Comparison of ENCODE assay signal across 22 cellular contexts in genomic region chr19:17293605-17294004, GRCh38. TPM values are rescaled to one million over a fixed set of nuclear protein-coding genes. Genes with fewer than 3 reads are reported as not detected.
DNase-seq lines count a peak whose midpoint lies in the region; ATAC-seq, FAIRE-seq and TF ChIP-seq lines count a peak whose summit lies in the region.
"Had no signal": no experiment of that assay in that cellular context is flagged by ENCODE, and none has a peak within 500 bp of the region (broad histone marks: within the 10 kb centered on the region; RNA-seq: fewer than 3 reads in every experiment).

No MANE protein-coding gene starts in this region.

- H3K4me1 Mint-ChIP-seq in neural progenitor cell: peaks cover 3% of the 10 kb centered on the region

- no peak overlapping the region for H3K27ac Mint-ChIP-seq in neural progenitor cell
- H3K27ac Mint-ChIP-seq: activated naive CD8-positive, alpha-beta T cell; activated T-helper 2 cell treated with anti-CD3 and anti-CD28 coated beads, Interferon-gamma antibody, Interleukin-2, Interleukin-4, amounts not matched to agents 10 μg/mL and 5 μg/mL and 100 μg/mL, durations not matched to agents 14 hours and 24 hours and 36 hours; dendritic cell treated with granulocyte-macrophage colony-stimulating factor and Interleukin-4, amounts not matched to agents 40 ng/mL and 50 ng/mL, for 4 days had no signal

- H3K27ac ChIP-seq in DOHH2 (ENCODE audit: low read depth, low read length): no peak overlapping the region
- H3K27ac ChIP-seq in MM.1S (ENCODE audit: low read length): no peak overlapping the region
- no peak overlapping the region for H3K27ac ChIP-seq in GM12878 (ENCODE audit: control insufficient read depth, insufficient read depth)
- no peak overlapping the region for H3K27ac ChIP-seq in neural progenitor cell
- H3K27ac ChIP-seq: gastrocnemius medialis, HL-60, thoracic aorta, vagina had no signal

- peaks cover 4% of the 10 kb centered on the region for H3K36me3 ChIP-seq in DOHH2 (ENCODE audit: control insufficient read depth, low read length)
- no peaks in the 10 kb centered on the region for H3K36me3 ChIP-seq in MM.1S (replicated peaks; ENCODE audit: insufficient read depth, low read length)
- no peaks in the 10 kb centered on the region for H3K36me3 ChIP-seq in GM12878 (ENCODE audit: control insufficient read depth in 2 of 2, insufficient read depth in 2 of 2, low read length in 1 of 2)
- no peaks in the 10 kb centered on the region for H3K36me3 ChIP-seq in neural progenitor cell
- H3K36me3 ChIP-seq: gastrocnemius medialis, thoracic aorta had no signal

- no peak for TF ChIP-seq EP300 in GM12878 (IDR thresholded peaks at IDR 0.05; ENCODE audit: borderline replicate concordance in 1 of 2, control insufficient read depth in 1 of 2, low read depth in 2 of 2, low read length in 2 of 2)

- no peak for TF ChIP-seq CTCF in DOHH2 (IDR thresholded peaks at IDR 0.05; ENCODE audit: low read depth, low read length, poor library complexity, severe bottlenecking)
- no peak for TF ChIP-seq CTCF in MM.1S (IDR thresholded peaks at IDR 0.05; ENCODE audit: low read length)
- TF ChIP-seq CTCF in GM12878 (IDR thresholded peaks at IDR 0.05 in 2 of 3, conservative IDR thresholded peaks at IDR 0.05 in 1 of 3; ENCODE audit: control insufficient read depth in 2 of 3, extremely low read depth in 1 of 3, insufficient read depth in 1 of 3, low read depth in 3 of 3, low read length in 3 of 3): no peak
- no peak for TF ChIP-seq CTCF in neural progenitor cell (IDR thresholded peaks at IDR 0.05)

- no peak overlapping the region for H2AFZ ChIP-seq in MM.1S (ENCODE audit: low read length)
- H2AFZ ChIP-seq in GM12878 (ENCODE audit: control insufficient read depth, low read depth, low read length): no peak overlapping the region
- no peak overlapping the region for H2AFZ ChIP-seq in neural progenitor cell (replicated peaks)

- no peak for ATAC-seq in GM12878

- peaks cover 4% of the 10 kb centered on the region for H3K9me3 Mint-ChIP-seq in neural progenitor cell
- H3K9me3 Mint-ChIP-seq: activated T-helper 2 cell treated with anti-CD3 and anti-CD28 coated beads, Interferon-gamma antibody, Interleukin-2, Interleukin-4, amounts not matched to agents 10 μg/mL and 5 μg/mL and 100 μg/mL, durations not matched to agents 14 hours and 24 hours and 36 hours; CD8-positive, alpha-beta memory T cell; dendritic cell treated with granulocyte-macrophage colony-stimulating factor and Interleukin-4, amounts not matched to agents 40 ng/mL and 50 ng/mL, for 4 days had no signal

- no peak overlapping the region for H3K9ac ChIP-seq in MM.1S (ENCODE audit: low read length)
- no peak overlapping the region for H3K9ac ChIP-seq in GM12878 (ENCODE audit: control insufficient read depth, insufficient read depth, low read length)
- H3K9ac ChIP-seq in neural progenitor cell: no peak overlapping the region
- H3K9ac ChIP-seq: SK-N-SH had no signal

- CTCF ChIA-PET in GM12878 (lab: Yijun Ruan, JAX): interaction anchor here (0.7 to 6.5 kb wide), 8 partner anchors 11 to 548 kb away, joined by 3 to 81 read pairs (median 6); partner anchors contain the start of genes ABHD8, ANKLE1, ANO8 and MRPL34

- SMC1A ChIA-PET in GM12878 (lab: Charles Lee; ENCODE audit: uncharacterized antibody, unreplicated experiment): interaction anchor here (0.8 to 2.0 kb wide), 7 partner anchors 9 to 99 kb away, joined by 3 to 9 read pairs (median 4); partner anchors contain the start of genes ANKLE1 and DDA1

- DNase-seq in MM.1S: peak; percentile 2
- DNase-seq in GM12878 (ENCODE audit: low read depth, low spot score): no peak
- no peak for DNase-seq in neural progenitor cell (ENCODE audit: low spot score)
- no peak for DNase-seq in central memory CD4-positive, alpha-beta T cell
- no peak for DNase-seq in mucosa of gallbladder (ENCODE audit: low spot score)
- no peak for DNase-seq in H54 (ENCODE audit: insufficient read length, low spot score)
- DNase-seq: DMS153, esophagus squamous epithelium, gastrocnemius medialis, hippocampal formation, NCI-H1417 treated with DMSO at 0.1 percent for 48 hours, NCI-H510A treated with DMSO at 0.1 percent for 48 hours, sigmoid colon had no signal

- 0 out of 2 replicates have a peak, but pooled peaks cover 2% of the 10 kb centered on the region for H3K9me3 ChIP-seq in DOHH2 (ENCODE audit: control insufficient read depth, insufficient read depth, low read length)
- no peaks in the 10 kb centered on the region for H3K9me3 ChIP-seq in MM.1S (replicated peaks; ENCODE audit: insufficient read depth, low read length)
- no peaks in the 10 kb centered on the region; the same call in 1 of the 3 replicates for H3K9me3 ChIP-seq in GM12878 (replicated peaks; ENCODE audit: control insufficient read depth, insufficient read depth, low read length)
- no peaks in the 10 kb centered on the region for H3K9me3 ChIP-seq in neural progenitor cell (ENCODE audit: low read depth)
- H3K9me3 ChIP-seq: esophagus squamous epithelium, gastrocnemius medialis, SK-N-SH, thoracic aorta, vagina had no signal

- H4K20me1 ChIP-seq in DOHH2 (ENCODE audit: control insufficient read depth, insufficient read depth, low read depth, low read length): 0 out of 2 replicates have a peak, but pooled peaks cover 3% of the 10 kb centered on the region
- no peaks in the 10 kb centered on the region for H4K20me1 ChIP-seq in MM.1S (ENCODE audit: insufficient read depth, low read length)
- no peaks in the 10 kb centered on the region for H4K20me1 ChIP-seq in GM12878 (ENCODE audit: control insufficient read depth, insufficient read depth)
- H4K20me1 ChIP-seq in neural progenitor cell (ENCODE audit: low read depth): no peaks in the 10 kb centered on the region

- peaks cover 12% of the 10 kb centered on the region for H3K79me2 ChIP-seq in DOHH2 (ENCODE audit: control insufficient read depth, low read length)
- peaks cover 7% of the 10 kb centered on the region; the same call in 1 of the 2 replicates for H3K79me2 ChIP-seq in MM.1S (ENCODE audit: low read length)
- H3K79me2 ChIP-seq in GM12878 (ENCODE audit: control insufficient read depth, insufficient read depth, low read length): no peaks in the 10 kb centered on the region; the same call in 1 of the 2 replicates
- H3K79me2 ChIP-seq in neural progenitor cell (ENCODE audit: low read depth): no peaks in the 10 kb centered on the region

- POLR2A ChIA-PET in GM12878 (lab: Charles Lee): interaction anchor here (0.7 to 1.9 kb wide), 4 partner anchors 12 to 935 kb away, joined by 3 to 12 read pairs (median 6); partner anchors contain the start of genes DDA1 and MRPL34

- no peak for FAIRE-seq in GM12878 (lab: Jason Lieb, UNC)
- no peak for FAIRE-seq in H54 (lab: Jason Lieb, UNC)

- peak overlapping the region; percentile 100 for H3K4me2 ChIP-seq in DOHH2 (ENCODE audit: low read length)
- H3K4me2 ChIP-seq in MM.1S (ENCODE audit: low read depth, low read length): no peak overlapping the region
- no peak overlapping the region for H3K4me2 ChIP-seq in GM12878 (ENCODE audit: control insufficient read depth, insufficient read depth)
- H3K4me2 ChIP-seq in neural progenitor cell: peak overlapping the region; percentile 79
- H3K4me2 ChIP-seq: SK-N-SH had no signal

- in situ Hi-C loops in GM12878 (cut with MboI): loop anchor here (5.0 kb wide), 1 partner anchor 94 kb away; no protein-coding TSS in a partner anchor

- RAD21 ChIA-PET in GM12878 (lab: Charles Lee; ENCODE audit: unreplicated experiment): interaction anchor here (0.8 to 3.2 kb wide), 5 partner anchors 9 to 92 kb away, joined by 3 to 17 read pairs (median 5); partner anchors contain the start of genes ABHD8 and MRPL34

- H3K27me3 Mint-ChIP-seq in neural progenitor cell (ENCODE audit: insufficient read depth, low read depth): peaks cover 5% of the 10 kb centered on the region
- H3K27me3 Mint-ChIP-seq: activated naive CD8-positive, alpha-beta T cell had no signal

- H3K36me3 Mint-ChIP-seq in neural progenitor cell: peaks cover 17% of the 10 kb centered on the region

- TF ChIP-seq POLR2A in GM12878 (IDR thresholded peaks at IDR 0.05; ENCODE audit: low read depth, low read length): no peak
- no peak for TF ChIP-seq POLR2A in H54 (IDR thresholded peaks at IDR 0.05; ENCODE audit: low read depth, low read length)

- H3F3A ChIP-seq in DOHH2 (ENCODE audit: control insufficient read depth, insufficient read depth) (0 out of 2 replicates have a peak, but pooled peaks cover 3% of the 10 kb centered on the region), MM.1S (ENCODE audit: insufficient read depth, low read length) (no peaks in the 10 kb centered on the region), neural progenitor cell (ENCODE audit: low read depth) (peaks cover 41% of the 10 kb centered on the region)

- H3K4me3 Mint-ChIP-seq in neural progenitor cell: no peak overlapping the region

- no peaks in the 10 kb centered on the region for H3K27me3 ChIP-seq in DOHH2 (ENCODE audit: control insufficient read depth, low read length)
- 0 out of 2 replicates have a peak, but pooled peaks cover 4% of the 10 kb centered on the region for H3K27me3 ChIP-seq in MM.1S (replicated peaks; ENCODE audit: insufficient read depth, low read length)
- H3K27me3 ChIP-seq in GM12878 (replicated peaks in 1 of 2; ENCODE audit: control insufficient read depth in 2 of 2, insufficient read depth in 2 of 2, low read length in 1 of 2): no peaks in the 10 kb centered on the region
- no peaks in the 10 kb centered on the region for H3K27me3 ChIP-seq in neural progenitor cell
- H3K27me3 ChIP-seq: gastrocnemius medialis, sigmoid colon, vagina had no signal

- TF ChIP-seq RAD21 in GM12878 (IDR thresholded peaks at IDR 0.05; ENCODE audit: insufficient read depth, low read depth, low read length): no peak

- 81% methylated on average over 14 of the region's 14 CpGs for WGBS in GM12878 (ENCODE audit: insufficient coverage, insufficient replicate concordance, low lambda C conversion rate, missing lambda C conversion rate)

- H3K4me3 ChIP-seq in DOHH2 (ENCODE audit: low read length) (peak overlapping the region; percentile 20; the same call in 1 of the 2 replicates), MM.1S (ENCODE audit: low read length) (no peak overlapping the region), GM12878 (no peak overlapping the region), neural progenitor cell (no peak overlapping the region)
- H3K4me3 ChIP-seq: gastrocnemius medialis, sigmoid colon, thoracic aorta, vagina had no signal

- H3K9me2 ChIP-seq in DOHH2 (replicated peaks; ENCODE audit: control insufficient read depth, low read length): no peaks in the 10 kb centered on the region
- H3K9me2 ChIP-seq in MM.1S (replicated peaks; ENCODE audit: insufficient read depth, low read length): no peaks in the 10 kb centered on the region
- H3K9me2 ChIP-seq: SK-N-SH had no signal

- intact Hi-C loops in GM12878 (cut with micrococcal nuclease; ENCODE audit: unreplicated experiment): loop anchor here (1.0 to 5.0 kb wide), 2 partner anchors 44 to 91 kb away; partner anchors contain the start of gene GTPBP3

- H3K4me1 ChIP-seq in DOHH2 (ENCODE audit: control insufficient read depth, low read length): peaks cover 27% of the 10 kb centered on the region
- H3K4me1 ChIP-seq in MM.1S (ENCODE audit: low read length): no peaks in the 10 kb centered on the region
- H3K4me1 ChIP-seq in GM12878 (ENCODE audit: control insufficient read depth, insufficient read depth, low read length): peaks cover 4% of the 10 kb centered on the region; the same call in 1 of the 2 replicates
- H3K4me1 ChIP-seq in neural progenitor cell: peaks cover 3% of the 10 kb centered on the region

- TSS peak; percentile 55 for BruUV-seq in GM12878 (replicated peaks; lab: Mats Ljungman, UMichigan)

RNA-seq across cellular contexts. Expression of gene ABHD8, which starts 9.6 kb away (rescaled TPM):
- total RNA-seq in GM12878 (2013; cell fraction: nucleolus; rRNA removed): 7.8 and 8.0 TPM in 2 replicates
- total RNA-seq in GM12878 (2014; rRNA removed): 8.8 and 12.0 TPM in 2 replicates
- total RNA-seq in GM12878 (2014; rRNA removed; fragmentation: Illumina TruSeq; extraction: Trizol): 2.1 TPM in 2 replicates
- 10.0 and 13.1 TPM in 2 replicates for total RNA-seq in GM12878 (2021)
- polyA plus RNA-seq in GM12878 (2011; ENCODE audit: low read depth): 2.4 TPM
- 1.6 and 3.5 TPM in 2 replicates for polyA plus RNA-seq in GM12878 (2011; rRNA removed)
- polyA plus RNA-seq in GM12878 (2011; cell fraction: cytosol; rRNA removed): 6.7 and 12.3 TPM in 2 replicates
- polyA plus RNA-seq in GM12878 (2011; cell fraction: nucleus; rRNA removed): 4.7 TPM in 2 replicates
- 8.8 TPM in 2 replicates for polyA plus RNA-seq in GM12878 (2012)
- 0.55 and 1.5 TPM in 2 replicates for polyA plus RNA-seq in GM12878 (2014; fragmentation: Illumina TruSeq; extraction: Trizol)
- polyA plus RNA-seq in GM12878 (2014; fragmentation: Nextera tagmentation; extraction: Ambion mirVana): under 1 TPM; 0.03 to 0.04 TPM
- polyA plus RNA-seq in GM12878 (2014; rRNA removed): 11.8 and 13.1 TPM in 2 replicates
- polyA plus RNA-seq in GM12878 (2016; fragmentation: Nextera tagmentation; extraction: Ambion mirVana): 10 to 100 TPM in 1 of 2 experiments, 1 to 10 TPM in 1; 8.4 to 12.5 TPM
- 4.5 and 6.7 TPM in 2 replicates for polyA minus RNA-seq in GM12878 (2011; rRNA and poly(A)+ RNA removed)
- polyA minus RNA-seq in GM12878 (2011; cell fraction: cytosol; rRNA and poly(A)+ RNA removed): 3.4 and 5.3 TPM in 2 replicates
- polyA minus RNA-seq in GM12878 (2011; cell fraction: nucleus; rRNA and poly(A)+ RNA removed): 3.6 and 4.4 TPM in 2 replicates
- total RNA-seq in neural progenitor cell (ENCODE audit: low replicate concordance): 4.6 and 13.3 TPM in 2 replicates
- total RNA-seq in mucosa of gallbladder: 20.1 TPM

RNA-seq across cellular contexts. Expression of gene ANKLE1, which starts 11.9 kb away (rescaled TPM):
- total RNA-seq in GM12878 (2013; cell fraction: nucleolus; rRNA removed): 14.1 and 14.4 TPM in 2 replicates
- 10.7 and 13.4 TPM in 2 replicates for total RNA-seq in GM12878 (2014; rRNA removed)
- total RNA-seq in GM12878 (2014; rRNA removed; fragmentation: Illumina TruSeq; extraction: Trizol): 4.6 and 5.5 TPM in 2 replicates
- total RNA-seq in GM12878 (2021): 13.1 and 16.0 TPM in 2 replicates
- 1.2 TPM for polyA plus RNA-seq in GM12878 (2011; ENCODE audit: low read depth)
- polyA plus RNA-seq in GM12878 (2011; rRNA removed): 2.2 and 4.4 TPM in 2 replicates
- 4.9 and 8.8 TPM in 2 replicates for polyA plus RNA-seq in GM12878 (2011; cell fraction: cytosol; rRNA removed)
- 20.6 and 30.5 TPM in 2 replicates for polyA plus RNA-seq in GM12878 (2011; cell fraction: nucleus; rRNA removed)
- polyA plus RNA-seq in GM12878 (2012): 3.6 and 4.6 TPM in 2 replicates
- polyA plus RNA-seq in GM12878 (2014; fragmentation: Illumina TruSeq; extraction: Trizol): 6.2 and 8.4 TPM in 2 replicates
- polyA plus RNA-seq in GM12878 (2014; fragmentation: Nextera tagmentation; extraction: Ambion mirVana): 1 to 10 TPM; 2.2 to 2.3 TPM
- polyA plus RNA-seq in GM12878 (2014; rRNA removed): 17.9 and 20.8 TPM in 2 replicates
- polyA plus RNA-seq in GM12878 (2016; fragmentation: Nextera tagmentation; extraction: Ambion mirVana): 10 to 100 TPM; 16.5 to 16.6 TPM
- 2.4 and 5.0 TPM in 2 replicates for polyA minus RNA-seq in GM12878 (2011; rRNA and poly(A)+ RNA removed)
- polyA minus RNA-seq in GM12878 (2011; cell fraction: cytosol; rRNA and poly(A)+ RNA removed): 3.6 and 4.7 TPM in 2 replicates
- polyA minus RNA-seq in GM12878 (2011; cell fraction: nucleus; rRNA and poly(A)+ RNA removed): 9.4 and 19.7 TPM in 2 replicates
- total RNA-seq in neural progenitor cell (ENCODE audit: low replicate concordance): 2.3 and 3.3 TPM in 2 replicates
- total RNA-seq in mucosa of gallbladder: 0.83 TPM

RNA-seq across cellular contexts. Expression of gene MRPL34, which starts 12.1 kb away (rescaled TPM):
- 4.3 and 7.7 TPM in 2 replicates for total RNA-seq in GM12878 (2013; cell fraction: nucleolus; rRNA removed)
- total RNA-seq in GM12878 (2014; rRNA removed) (118 and 126 TPM in 2 replicates), GM12878 (2014; rRNA removed; fragmentation: Illumina TruSeq; extraction: Trizol) (33.4 and 37.2 TPM in 2 replicates), GM12878 (2021) (90.5 and 92.1 TPM in 2 replicates), neural progenitor cell (ENCODE audit: low replicate concordance) (25.9 and 38.8 TPM in 2 replicates), mucosa of gallbladder (102 TPM)
- 18.2 TPM for polyA plus RNA-seq in GM12878 (2011; ENCODE audit: low read depth)
- polyA plus RNA-seq in GM12878 (2011; rRNA removed) (59.0 and 66.8 TPM in 2 replicates), GM12878 (2014; fragmentation: Illumina TruSeq; extraction: Trizol) (28.1 and 41.6 TPM in 2 replicates), GM12878 (2014; fragmentation: Nextera tagmentation; extraction: Ambion mirVana) (10 to 100 TPM in 1 of 2 experiments, 1 to 10 TPM in 1; 8.6 to 25.2 TPM), GM12878 (2014; rRNA removed) (198 and 209 TPM in 2 replicates), GM12878 (2016; fragmentation: Nextera tagmentation; extraction: Ambion mirVana) (100 to 1,000 TPM; 169 TPM)
- 86.5 and 89.3 TPM in 2 replicates for polyA plus RNA-seq in GM12878 (2011; cell fraction: cytosol; rRNA removed)
- 24.2 and 35.6 TPM in 2 replicates for polyA plus RNA-seq in GM12878 (2011; cell fraction: nucleus; rRNA removed)
- 45.5 and 50.4 TPM in 2 replicates for polyA plus RNA-seq in GM12878 (2012)
- polyA minus RNA-seq in GM12878 (2011; rRNA and poly(A)+ RNA removed): 12.1 and 20.0 TPM in 2 replicates
- 10.2 and 12.7 TPM in 2 replicates for polyA minus RNA-seq in GM12878 (2011; cell fraction: cytosol; rRNA and poly(A)+ RNA removed)
- polyA minus RNA-seq in GM12878 (2011; cell fraction: nucleus; rRNA and poly(A)+ RNA removed): 4.6 and 7.7 TPM in 2 replicates

RNA-seq across cellular contexts. Expression of gene DDA1, which starts 15.8 kb away (rescaled TPM):
- 9.0 and 11.5 TPM in 2 replicates for total RNA-seq in GM12878 (2013; cell fraction: nucleolus; rRNA removed)
- total RNA-seq in GM12878 (2014; rRNA removed): 33.3 and 36.0 TPM in 2 replicates
- 26.1 and 31.1 TPM in 2 replicates for total RNA-seq in GM12878 (2014; rRNA removed; fragmentation: Illumina TruSeq; extraction: Trizol)
- total RNA-seq in GM12878 (2021): 42.8 and 53.5 TPM in 2 replicates
- 14.8 TPM for polyA plus RNA-seq in GM12878 (2011; ENCODE audit: low read depth)
- 23.6 and 33.4 TPM in 2 replicates for polyA plus RNA-seq in GM12878 (2011; rRNA removed)
- polyA plus RNA-seq in GM12878 (2011; cell fraction: cytosol; rRNA removed): 29.7 and 46.8 TPM in 2 replicates
- polyA plus RNA-seq in GM12878 (2011; cell fraction: nucleus; rRNA removed): 51.0 and 57.0 TPM in 2 replicates
- 41.8 and 55.6 TPM in 2 replicates for polyA plus RNA-seq in GM12878 (2012)
- 31.7 and 62.8 TPM in 2 replicates for polyA plus RNA-seq in GM12878 (2014; fragmentation: Illumina TruSeq; extraction: Trizol)
- polyA plus RNA-seq in GM12878 (2014; fragmentation: Nextera tagmentation; extraction: Ambion mirVana): 1 to 10 TPM in 1 of 2 experiments, under 1 TPM in 1; 0.76 to 2.8 TPM
- polyA plus RNA-seq in GM12878 (2014; rRNA removed): 71.0 and 77.5 TPM in 2 replicates
- polyA plus RNA-seq in GM12878 (2016; fragmentation: Nextera tagmentation; extraction: Ambion mirVana): 10 to 100 TPM; 61.5 to 63.8 TPM
- polyA minus RNA-seq in GM12878 (2011; rRNA and poly(A)+ RNA removed): 11.6 and 12.9 TPM in 2 replicates
- polyA minus RNA-seq in GM12878 (2011; cell fraction: cytosol; rRNA and poly(A)+ RNA removed): 5.3 and 12.0 TPM in 2 replicates
- polyA minus RNA-seq in GM12878 (2011; cell fraction: nucleus; rRNA and poly(A)+ RNA removed): 4.6 and 9.6 TPM in 2 replicates
- 21.9 and 27.7 TPM in 2 replicates for total RNA-seq in neural progenitor cell (ENCODE audit: low replicate concordance)
- 37.9 TPM for total RNA-seq in mucosa of gallbladder

RNA-seq across cellular contexts. Expression of gene BABAM1, which starts 26.4 kb away (rescaled TPM):
- 33.1 and 39.0 TPM in 2 replicates for total RNA-seq in GM12878 (2013; cell fraction: nucleolus; rRNA removed)
- total RNA-seq in GM12878 (2014; rRNA removed): 104 and 108 TPM in 2 replicates
- total RNA-seq in GM12878 (2014; rRNA removed; fragmentation: Illumina TruSeq; extraction: Trizol): 74.7 and 81.9 TPM in 2 replicates
- total RNA-seq in GM12878 (2021): 102 and 103 TPM in 2 replicates
- 54.4 TPM for polyA plus RNA-seq in GM12878 (2011; ENCODE audit: low read depth)
- polyA plus RNA-seq in GM12878 (2011; rRNA removed): 104 and 107 TPM in 2 replicates
- 133 and 164 TPM in 2 replicates for polyA plus RNA-seq in GM12878 (2011; cell fraction: cytosol; rRNA removed)
- 112 and 115 TPM in 2 replicates for polyA plus RNA-seq in GM12878 (2011; cell fraction: nucleus; rRNA removed)
- 57.5 and 64.9 TPM in 2 replicates for polyA plus RNA-seq in GM12878 (2012)
- polyA plus RNA-seq in GM12878 (2014; fragmentation: Illumina TruSeq; extraction: Trizol): 47.7 and 86.7 TPM in 2 replicates
- polyA plus RNA-seq in GM12878 (2014; fragmentation: Nextera tagmentation; extraction: Ambion mirVana): 10 to 100 TPM; 11.9 to 37.4 TPM
- 129 and 142 TPM in 2 replicates for polyA plus RNA-seq in GM12878 (2014; rRNA removed)
- 100 to 1,000 TPM; 153 to 154 TPM for polyA plus RNA-seq in GM12878 (2016; fragmentation: Nextera tagmentation; extraction: Ambion mirVana)
- 34.9 and 51.9 TPM in 2 replicates for polyA minus RNA-seq in GM12878 (2011; rRNA and poly(A)+ RNA removed)
- polyA minus RNA-seq in GM12878 (2011; cell fraction: cytosol; rRNA and poly(A)+ RNA removed): 13.2 and 19.4 TPM in 2 replicates
- 10.6 and 14.1 TPM in 2 replicates for polyA minus RNA-seq in GM12878 (2011; cell fraction: nucleus; rRNA and poly(A)+ RNA removed)
- total RNA-seq in neural progenitor cell (ENCODE audit: low replicate concordance): 89.8 and 107 TPM in 2 replicates
- total RNA-seq in mucosa of gallbladder: 70.5 TPM

Comparison
In these comparisons a context has a peak if more than half of its experiments do, and no peak if none do; other contexts are left out.
1. H3K4me2 ChIP-seq: peak in DOHH2 (single experiment) and neural progenitor cell (single experiment); none in MM.1S (single experiment) and GM12878 (single experiment).